In genomic region chrX:152220612-152221011, GRCh38 we compare ENCODE assay signal across 30 cellular contexts.
DNase-seq lines count a peak whose midpoint lies in the region; ATAC-seq and TF ChIP-seq lines count a peak whose summit lies in the region.
"Had no signal": no experiment of that assay in that cellular context is flagged by ENCODE, and none has a peak within 500 bp of the region (broad histone marks: within the 10 kb centered on the region; RNA-seq: fewer than 3 reads in every experiment).

No MANE protein-coding gene starts in this region.

- TF ChIP-seq CTCF in PC-3 (conservative IDR thresholded peaks at IDR 0.05; ENCODE audit: low read depth, low read length), result no peak
- no peak for TF ChIP-seq CTCF in choroid plexus epithelial cell (conservative IDR thresholded peaks at IDR 0.05; ENCODE audit: low read depth, low read length)
- no peak for TF ChIP-seq CTCF in testis (IDR thresholded peaks at IDR 0.05)

- no peaks in the 10 kb centered on the region for H3K36me3 ChIP-seq in PC-3 (ENCODE audit: low read depth, low read length)
- no peaks in the 10 kb centered on the region for H3K36me3 ChIP-seq in HAP-1 (replicated peaks)
- no peaks in the 10 kb centered on the region for H3K36me3 ChIP-seq in testis (ENCODE audit: low read depth, missing control alignments)
- H3K36me3 ChIP-seq: gastroesophageal sphincter, prostate gland, sigmoid colon had no signal

- no peaks in the 10 kb centered on the region for H3K9me2 ChIP-seq in PC-3 (replicated peaks; ENCODE audit: low read length)

- no peak overlapping the region for H3K9ac ChIP-seq in PC-3 (ENCODE audit: low read length)

- H3K27me3 Mint-ChIP-seq in immature natural killer cell (ENCODE audit: low read depth in 3 of 3), result peaks cover 0 to 4% (median 0%) of the 10 kb centered on the region in 3 donors
- H3K27me3 Mint-ChIP-seq: activated CD4-positive, alpha-beta memory T cell treated with anti-CD3 and anti-CD28 coated beads for 36 hours; CD4-positive, alpha-beta memory T cell; T-helper 17 cell had no signal

- no peaks in the 10 kb centered on the region for H3K9me3 Mint-ChIP-seq in immature natural killer cell
- H3K9me3 Mint-ChIP-seq: activated T-cell treated with anti-CD3 and anti-CD28 coated beads, Interleukin-2, amount 50 U/mL, for 72 hours had no signal

- intact Hi-C loops in PC-3 (cut with micrococcal nuclease), result no loop called here
- intact Hi-C loops in testis (cut with DNase I; ENCODE audit: low total_unique reads), result no loop called here

- no peaks in the 10 kb centered on the region for H3K4me1 Mint-ChIP-seq in immature natural killer cell
- H3K4me1 Mint-ChIP-seq: CD4-positive, alpha-beta memory T cell; naive thymus-derived CD8-positive, alpha-beta T cell; T-helper 17 cell had no signal

- H3K9me3 ChIP-seq in PC-3 (ENCODE audit: low read length) (no peaks in the 10 kb centered on the region), HAP-1 (no peaks in the 10 kb centered on the region), testis (no peaks in the 10 kb centered on the region)
- H3K9me3 ChIP-seq: gastroesophageal sphincter, prostate gland, sigmoid colon had no signal

- H3K4me3 ChIP-seq in PC-3 (ENCODE audit: low read length) (no peak overlapping the region), choroid plexus epithelial cell (ENCODE audit: low read depth, low read length) (no peak overlapping the region), HAP-1 (no peak overlapping the region), testis (no peak overlapping the region)
- H3K4me3 ChIP-seq: gastroesophageal sphincter, hepatocyte, lung, prostate gland, sigmoid colon had no signal

- no peaks in the 10 kb centered on the region for H4K20me1 ChIP-seq in PC-3 (ENCODE audit: low read length)

- no peak for TF ChIP-seq POLR2A in testis (IDR thresholded peaks at IDR 0.05)

- no peaks in the 10 kb centered on the region for H3K79me2 ChIP-seq in PC-3 (ENCODE audit: low read length)
- H3K79me2 ChIP-seq: hepatocyte had no signal

- in situ Hi-C loops in HAP-1 (cut with MboI; ENCODE audit: low sequenced_read_pairs), result no loop called here

- H3K27me3 ChIP-seq in PC-3 (ENCODE audit: low read length) (no peaks in the 10 kb centered on the region), HAP-1 (ENCODE audit: low read depth) (no peaks in the 10 kb centered on the region), testis (no peaks in the 10 kb centered on the region)
- H3K27me3 ChIP-seq: gastroesophageal sphincter, hepatocyte, sigmoid colon had no signal

- CTCF ChIA-PET in PC-3 (lab: Charles Lee), result no interaction called here

- H3K36me3 Mint-ChIP-seq in immature natural killer cell, result no peaks in the 10 kb centered on the region
- H3K36me3 Mint-ChIP-seq: activated CD4-positive, alpha-beta memory T cell treated with anti-CD3 and anti-CD28 coated beads for 36 hours; CD4-positive, alpha-beta memory T cell; naive thymus-derived CD8-positive, alpha-beta T cell had no signal

- BruUV-seq in PC-3 (replicated peaks; lab: Mats Ljungman, UMichigan), result no TSS peak

- no peak overlapping the region for H3K4me3 Mint-ChIP-seq in immature natural killer cell
- H3K4me3 Mint-ChIP-seq: activated CD4-positive, alpha-beta memory T cell treated with anti-CD3 and anti-CD28 coated beads for 36 hours; activated T-cell treated with anti-CD3 and anti-CD28 coated beads, Interleukin-2, amount 50 U/mL, for 72 hours; CD4-positive, alpha-beta memory T cell; naive thymus-derived CD8-positive, alpha-beta T cell; T-helper 17 cell had no signal

- H3K27ac Mint-ChIP-seq in immature natural killer cell, result no peak overlapping the region
- H3K27ac Mint-ChIP-seq: activated CD4-positive, alpha-beta memory T cell treated with anti-CD3 and anti-CD28 coated beads for 36 hours; activated T-cell treated with anti-CD3 and anti-CD28 coated beads, Interleukin-2, amount 50 U/mL, for 72 hours; CD4-positive, alpha-beta memory T cell; naive thymus-derived CD8-positive, alpha-beta T cell; T-helper 17 cell had no signal

- DNase-seq in ELR (ENCODE audit: low read depth) (peak; percentile 0), PC-3 (peak; percentile 7), choroid plexus epithelial cell (ENCODE audit: low read depth) (peak; percentile 13), iris pigment epithelial cell (ENCODE audit: low read depth) (peak; percentile 6), MV-4-11 (lab: John Stamatoyannopoulos, UW) (no peak), HAP-1 (ENCODE audit: low spot score in 2 of 2) (no peak), immature natural killer cell (no peak), testis (no peak)
- DNase-seq: activated CD4-positive, alpha-beta memory T cell treated with anti-CD3 and anti-CD28 coated beads for 36 hours; activated CD4-positive, alpha-beta T cell treated with anti-CD3 and anti-CD28 coated beads for 1 hour; activated T-cell treated with anti-CD3 and anti-CD28 coated beads, Interleukin-2, amount 50 U/mL, for 72 hours; CD4-positive, alpha-beta memory T cell; left cardiac atrium; naive thymus-derived CD8-positive, alpha-beta T cell; NCI-H1105 treated with DMSO at 0.1 percent for 48 hours; NCI-H187 treated with DMSO at 0.1 percent for 48 hours; NCI-H2171 treated with DMSO at 0.1 percent for 48 hours; NCI-H524 treated with DMSO at 0.1 percent for 48 hours; NK-92 treated with Interleukin-12 subunit alpha and Interleukin-12 subunit beta, amount 100 ng/mL, for 24 hours; nucleus accumbens; SHP77; sigmoid colon; stimulated activated CD4-positive, alpha-beta T cell treated with anti-CD3 and anti-CD28 coated beads, Interleukin-15, amount 100 ng/mL, for 24 hours; stimulated activated CD4-positive, alpha-beta T cell treated with anti-CD3 and anti-CD28 coated beads, Interleukin-4, amount 100 ng/mL, for 4 hours; T-helper 17 cell; trophoblast cell had no signal

- H3K4me1 ChIP-seq in PC-3 (ENCODE audit: insufficient read depth, low read length) (no peaks in the 10 kb centered on the region), HAP-1 (no peaks in the 10 kb centered on the region), testis (no peaks in the 10 kb centered on the region)
- H3K4me1 ChIP-seq: gastroesophageal sphincter, prostate gland, sigmoid colon had no signal

- H2AFZ ChIP-seq in PC-3 (ENCODE audit: low read length), result no peak overlapping the region
- H2AFZ ChIP-seq: hepatocyte had no signal

- POLR2A ChIA-PET in PC-3 (lab: Charles Lee; ENCODE audit: unreplicated experiment), result no interaction called here

- no peak overlapping the region for H3K27ac ChIP-seq in PC-3 (ENCODE audit: low read length)
- no peak overlapping the region for H3K27ac ChIP-seq in testis
- H3K27ac ChIP-seq: gastroesophageal sphincter, hepatocyte, prostate gland, sigmoid colon had no signal

- WGBS in testis, 2 donors, result 92 to 94% methylated on average over 4 of the region's 4 CpGs

- no peaks in the 10 kb centered on the region for H3F3A ChIP-seq in PC-3 (ENCODE audit: low read length, unreplicated experiment)

- no peak for ATAC-seq in PC-3
- ATAC-seq: activated T-cell treated with anti-CD3 and anti-CD28 coated beads, Interleukin-2, amount 50 U/mL, for 72 hours; gastroesophageal sphincter; left cardiac atrium; naive thymus-derived CD8-positive, alpha-beta T cell; T-helper 17 cell had no signal

- no peak overlapping the region for H3K4me2 ChIP-seq in PC-3 (ENCODE audit: low read length)
- H3K4me2 ChIP-seq: hepatocyte had no signal

Comparison
In these comparisons a context has a peak if more than half of its experiments do, and no peak if none do; other contexts are left out.
1. DNase-seq: peak in ELR (single experiment), PC-3 (single experiment), choroid plexus epithelial cell (single experiment) and iris pigment epithelial cell (single experiment); none in MV-4-11 (single experiment), HAP-1 (0 of 2), immature natural killer cell (0 of 3) and testis (single experiment).